ENCODE assay signal across 1 cellular context in the genomic region with DNA sequence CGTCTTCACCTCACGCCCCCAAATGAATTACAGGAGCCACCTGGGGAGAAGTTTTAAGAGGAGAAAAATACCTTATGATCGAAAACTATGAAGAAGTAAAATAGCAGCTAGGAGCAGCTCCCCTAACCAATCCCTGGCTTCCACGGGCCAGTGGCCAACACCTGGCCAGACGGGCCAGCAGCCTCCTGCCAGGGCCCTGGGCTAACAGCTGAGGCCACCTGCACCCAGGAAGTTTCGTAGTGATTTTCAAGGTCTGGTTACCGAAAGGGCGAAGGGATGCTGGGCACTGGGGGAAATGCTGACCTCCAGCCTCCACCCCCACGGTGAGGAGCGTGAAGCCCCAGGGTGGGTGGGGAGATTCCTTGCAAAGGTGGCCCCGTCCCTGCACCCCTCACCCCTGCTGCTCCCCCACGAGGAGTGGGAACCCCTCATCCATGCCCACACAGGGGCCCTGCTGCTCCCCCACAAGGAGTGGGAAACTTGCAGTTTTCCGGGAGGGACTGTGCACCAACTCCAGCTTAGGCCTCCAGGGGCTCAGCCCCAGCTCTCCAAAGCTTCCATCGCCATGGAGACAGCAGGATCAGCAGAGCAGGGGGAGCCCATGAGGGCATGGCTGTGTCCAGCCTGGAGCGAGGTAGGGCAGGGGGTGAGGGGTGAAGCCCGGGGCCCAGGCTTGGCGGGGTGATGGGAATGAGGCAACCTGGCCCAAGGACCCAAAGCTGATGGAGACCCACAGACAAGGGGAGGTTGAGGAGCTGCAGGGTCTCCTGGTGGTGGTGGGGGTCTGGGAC.
TF ChIP-seq lines count a peak whose summit lies in the region.

No MANE protein-coding gene starts in this region.

TF ChIP-seq in GM12878, 131 proteins besides CTCF, POLR2A, EP300 and RAD21:
- TF ChIP-seq MYC (IDR thresholded peaks at IDR 0.05; ENCODE audit: insufficient read depth, insufficient read length, insufficient replicate concordance, low read length, severe bottlenecking), result no peak
- TF ChIP-seq IKZF1 (conservative IDR thresholded peaks at IDR 0.05), result peak; percentile 35; the same call in 1 of the 2 replicates
- no peak for TF ChIP-seq KLF5 (IDR thresholded peaks at IDR 0.05; ENCODE audit: partially characterized antibody)
- TF ChIP-seq BMI1 (IDR thresholded peaks at IDR 0.05; ENCODE audit: borderline replicate concordance), result no peak
- TF ChIP-seq PAX5 (IDR thresholded peaks at IDR 0.05; ENCODE audit: borderline replicate concordance, low read depth, low read length), result no peak
- TF ChIP-seq, protein P1, sequence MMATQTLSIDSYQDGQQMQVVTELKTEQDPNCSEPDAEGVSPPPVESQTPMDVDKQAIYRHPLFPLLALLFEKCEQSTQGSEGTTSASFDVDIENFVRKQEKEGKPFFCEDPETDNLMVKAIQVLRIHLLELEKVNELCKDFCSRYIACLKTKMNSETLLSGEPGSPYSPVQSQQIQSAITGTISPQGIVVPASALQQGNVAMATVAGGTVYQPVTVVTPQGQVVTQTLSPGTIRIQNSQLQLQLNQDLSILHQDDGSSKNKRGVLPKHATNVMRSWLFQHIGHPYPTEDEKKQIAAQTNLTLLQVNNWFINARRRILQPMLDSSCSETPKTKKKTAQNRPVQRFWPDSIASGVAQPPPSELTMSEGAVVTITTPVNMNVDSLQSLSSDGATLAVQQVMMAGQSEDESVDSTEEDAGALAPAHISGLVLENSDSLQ (IDR thresholded peaks at IDR 0.05), result no peak
- TF ChIP-seq FOS (IDR thresholded peaks at IDR 0.05; ENCODE audit: borderline replicate concordance, extremely low read depth, insufficient read length), result no peak
- no peak for TF ChIP-seq GATAD2B (conservative IDR thresholded peaks at IDR 0.05; ENCODE audit: low read depth)
- TF ChIP-seq EGR1 (IDR thresholded peaks at IDR 0.05; ENCODE audit: borderline replicate concordance in 1 of 2, low read depth in 2 of 2, low read length in 2 of 2), result peak in 1 of 2 experiments; percentile 70; a peak in 2 of 3 replicates
- TF ChIP-seq ETV6 (conservative IDR thresholded peaks at IDR 0.05 in 1 of 2, IDR thresholded peaks at IDR 0.05 in 1 of 2; ENCODE audit: borderline replicate concordance in 1 of 2, low read depth in 1 of 2), result no peak
- TF ChIP-seq NR2F1 (conservative IDR thresholded peaks at IDR 0.05), result peak; percentile 37; the same call in 1 of the 2 replicates
- peak; percentile 68; the same call in 1 of the 2 replicates for TF ChIP-seq TCF3 (IDR thresholded peaks at IDR 0.05; ENCODE audit: borderline replicate concordance, insufficient read depth, low read depth, low read length)
- 0 out of 4 replicates have a peak, but pooled peaks of 1 of the 2 experiments have one; percentile 2 for TF ChIP-seq BHLHE40 (IDR thresholded peaks at IDR 0.05; ENCODE audit: borderline replicate concordance in 1 of 2, low read depth in 2 of 2, low read length in 1 of 2)
- peak; percentile 33 for TF ChIP-seq RELA (IDR thresholded peaks at IDR 0.05; ENCODE audit: borderline replicate concordance, partially characterized antibody)
- TF ChIP-seq TCF12 (IDR thresholded peaks at IDR 0.05; ENCODE audit: low read depth, low read length), result peak; percentile 54; the same call in 1 of the 2 replicates
- no peak for TF ChIP-seq JUND (IDR thresholded peaks at IDR 0.05; ENCODE audit: low read depth, low read length)
- TF ChIP-seq CHD2 (IDR thresholded peaks at IDR 0.05; ENCODE audit: borderline replicate concordance, low read depth, low read length), result 0 out of 2 replicates have a peak, but pooled peaks have one; percentile 3
- TF ChIP-seq, protein P2, sequence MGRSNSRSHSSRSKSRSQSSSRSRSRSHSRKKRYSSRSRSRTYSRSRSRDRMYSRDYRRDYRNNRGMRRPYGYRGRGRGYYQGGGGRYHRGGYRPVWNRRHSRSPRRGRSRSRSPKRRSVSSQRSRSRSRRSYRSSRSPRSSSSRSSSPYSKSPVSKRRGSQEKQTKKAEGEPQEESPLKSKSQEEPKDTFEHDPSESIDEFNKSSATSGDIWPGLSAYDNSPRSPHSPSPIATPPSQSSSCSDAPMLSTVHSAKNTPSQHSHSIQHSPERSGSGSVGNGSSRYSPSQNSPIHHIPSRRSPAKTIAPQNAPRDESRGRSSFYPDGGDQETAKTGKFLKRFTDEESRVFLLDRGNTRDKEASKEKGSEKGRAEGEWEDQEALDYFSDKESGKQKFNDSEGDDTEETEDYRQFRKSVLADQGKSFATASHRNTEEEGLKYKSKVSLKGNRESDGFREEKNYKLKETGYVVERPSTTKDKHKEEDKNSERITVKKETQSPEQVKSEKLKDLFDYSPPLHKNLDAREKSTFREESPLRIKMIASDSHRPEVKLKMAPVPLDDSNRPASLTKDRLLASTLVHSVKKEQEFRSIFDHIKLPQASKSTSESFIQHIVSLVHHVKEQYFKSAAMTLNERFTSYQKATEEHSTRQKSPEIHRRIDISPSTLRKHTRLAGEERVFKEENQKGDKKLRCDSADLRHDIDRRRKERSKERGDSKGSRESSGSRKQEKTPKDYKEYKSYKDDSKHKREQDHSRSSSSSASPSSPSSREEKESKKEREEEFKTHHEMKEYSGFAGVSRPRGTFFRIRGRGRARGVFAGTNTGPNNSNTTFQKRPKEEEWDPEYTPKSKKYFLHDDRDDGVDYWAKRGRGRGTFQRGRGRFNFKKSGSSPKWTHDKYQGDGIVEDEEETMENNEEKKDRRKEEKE (IDR thresholded peaks at IDR 0.05), result no peak
- TF ChIP-seq TAF1 (IDR thresholded peaks at IDR 0.05; ENCODE audit: borderline replicate concordance, low read depth, low read length), result no peak
- TF ChIP-seq, protein P3, sequence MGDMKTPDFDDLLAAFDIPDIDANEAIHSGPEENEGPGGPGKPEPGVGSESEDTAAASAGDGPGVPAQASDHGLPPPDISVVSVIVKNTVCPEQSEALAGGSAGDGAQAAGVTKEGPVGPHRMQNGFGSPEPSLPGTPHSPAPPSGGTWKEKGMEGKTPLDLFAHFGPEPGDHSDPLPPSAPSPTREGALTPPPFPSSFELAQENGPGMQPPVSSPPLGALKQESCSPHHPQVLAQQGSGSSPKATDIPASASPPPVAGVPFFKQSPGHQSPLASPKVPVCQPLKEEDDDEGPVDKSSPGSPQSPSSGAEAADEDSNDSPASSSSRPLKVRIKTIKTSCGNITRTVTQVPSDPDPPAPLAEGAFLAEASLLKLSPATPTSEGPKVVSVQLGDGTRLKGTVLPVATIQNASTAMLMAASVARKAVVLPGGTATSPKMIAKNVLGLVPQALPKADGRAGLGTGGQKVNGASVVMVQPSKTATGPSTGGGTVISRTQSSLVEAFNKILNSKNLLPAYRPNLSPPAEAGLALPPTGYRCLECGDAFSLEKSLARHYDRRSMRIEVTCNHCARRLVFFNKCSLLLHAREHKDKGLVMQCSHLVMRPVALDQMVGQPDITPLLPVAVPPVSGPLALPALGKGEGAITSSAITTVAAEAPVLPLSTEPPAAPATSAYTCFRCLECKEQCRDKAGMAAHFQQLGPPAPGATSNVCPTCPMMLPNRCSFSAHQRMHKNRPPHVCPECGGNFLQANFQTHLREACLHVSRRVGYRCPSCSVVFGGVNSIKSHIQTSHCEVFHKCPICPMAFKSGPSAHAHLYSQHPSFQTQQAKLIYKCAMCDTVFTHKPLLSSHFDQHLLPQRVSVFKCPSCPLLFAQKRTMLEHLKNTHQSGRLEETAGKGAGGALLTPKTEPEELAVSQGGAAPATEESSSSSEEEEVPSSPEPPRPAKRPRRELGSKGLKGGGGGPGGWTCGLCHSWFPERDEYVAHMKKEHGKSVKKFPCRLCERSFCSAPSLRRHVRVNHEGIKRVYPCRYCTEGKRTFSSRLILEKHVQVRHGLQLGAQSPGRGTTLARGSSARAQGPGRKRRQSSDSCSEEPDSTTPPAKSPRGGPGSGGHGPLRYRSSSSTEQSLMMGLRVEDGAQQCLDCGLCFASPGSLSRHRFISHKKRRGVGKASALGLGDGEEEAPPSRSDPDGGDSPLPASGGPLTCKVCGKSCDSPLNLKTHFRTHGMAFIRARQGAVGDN (IDR thresholded peaks at IDR 0.05), result peak; percentile 18; the same call in 1 of the 2 replicates
- TF ChIP-seq SP1 (IDR thresholded peaks at IDR 0.05; ENCODE audit: low read depth, low read length), result peak; percentile 12
TF ChIP-seq in GM12878: peak in this region for 10.
